ENCODE assay signal across 8 cellular contexts in the genomic region with DNA sequence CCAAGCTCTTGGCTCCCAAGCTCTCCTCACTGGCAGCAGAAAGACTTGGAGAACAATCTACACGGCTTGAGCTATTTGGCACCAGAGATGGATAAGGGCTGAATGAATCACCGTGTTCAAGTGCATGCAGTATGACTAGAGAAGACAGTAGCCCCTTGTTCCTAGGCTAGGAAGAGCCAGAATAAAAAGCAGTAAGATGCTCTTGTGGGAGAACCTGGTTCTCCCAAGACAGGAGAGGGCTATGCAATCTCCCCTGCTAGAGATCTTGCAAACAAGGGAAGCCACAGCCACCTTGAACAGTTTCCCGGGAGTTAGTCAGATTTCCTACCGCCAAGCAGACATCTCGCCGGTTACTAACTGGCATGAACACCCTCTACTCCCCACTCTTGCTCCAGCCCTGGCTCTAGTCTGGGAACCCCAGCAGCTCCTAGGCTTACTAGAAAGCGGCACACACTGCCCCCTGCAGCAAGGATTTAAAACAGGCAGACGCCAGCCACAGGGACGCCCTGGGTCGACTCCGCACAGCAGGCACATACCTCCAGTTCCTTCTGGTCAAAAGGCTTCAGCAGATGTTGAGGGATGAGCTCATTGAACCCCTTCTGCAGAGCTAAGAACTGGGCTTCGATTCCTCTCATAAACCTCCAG.
DNase-seq lines count a peak whose midpoint lies in the region; ATAC-seq and TF ChIP-seq lines count a peak whose summit lies in the region.

No MANE protein-coding gene starts in this region.

- peak; percentile 13 for TF ChIP-seq CTCF in activated CD8-positive, alpha-beta T cell treated with anti-CD3 and anti-CD28 coated beads for 36 hours (IDR thresholded peaks at IDR 0.05)
- peak; percentile 57 for TF ChIP-seq CTCF in VCaP (conservative IDR thresholded peaks at IDR 0.05)
- peak; percentile 25 for TF ChIP-seq CTCF in upper lobe of right lung (IDR thresholded peaks at IDR 0.05)

- H3K4me1 Mint-ChIP-seq in activated CD8-positive, alpha-beta T cell treated with anti-CD3 and anti-CD28 coated beads for 36 hours (ENCODE audit: low read depth), result no peaks in the 10 kb centered on the region
- no peaks in the 10 kb centered on the region for H3K4me1 Mint-ChIP-seq in activated CD8-positive, alpha-beta T cell treated with anti-CD3 and anti-CD28 coated beads, Interleukin-2, amount 10 ng/mL, durations not matched to agents 7 days and 5 days (ENCODE audit: low read depth)
- no peaks in the 10 kb centered on the region for H3K4me1 Mint-ChIP-seq in activated naive CD4-positive, alpha-beta T cell treated with anti-CD3 and anti-CD28 coated beads, Interleukin-2, amount 10 ng/mL, durations not matched to agents 7 days and 5 days

- H3K27me3 Mint-ChIP-seq in activated CD8-positive, alpha-beta T cell treated with anti-CD3 and anti-CD28 coated beads for 36 hours, result no peaks in the 10 kb centered on the region
- H3K27me3 Mint-ChIP-seq in activated CD8-positive, alpha-beta T cell treated with anti-CD3 and anti-CD28 coated beads, Interleukin-2, amount 10 ng/mL, durations not matched to agents 7 days and 5 days (ENCODE audit: low read depth), result no peaks in the 10 kb centered on the region
- no peaks in the 10 kb centered on the region for H3K27me3 Mint-ChIP-seq in activated naive CD4-positive, alpha-beta T cell treated with anti-CD3 and anti-CD28 coated beads, Interleukin-2, amount 10 ng/mL, durations not matched to agents 7 days and 5 days

- no peak overlapping the region for H3K27ac Mint-ChIP-seq in activated CD8-positive, alpha-beta T cell treated with anti-CD3 and anti-CD28 coated beads for 36 hours
- H3K27ac Mint-ChIP-seq in activated CD8-positive, alpha-beta T cell treated with anti-CD3 and anti-CD28 coated beads, Interleukin-2, amount 10 ng/mL, durations not matched to agents 7 days and 5 days, result no peak overlapping the region
- no peak overlapping the region for H3K27ac Mint-ChIP-seq in activated naive CD4-positive, alpha-beta T cell treated with anti-CD3 and anti-CD28 coated beads, Interleukin-2, amount 10 ng/mL, durations not matched to agents 7 days and 5 days

- ATAC-seq in activated CD8-positive, alpha-beta T cell treated with anti-CD3 and anti-CD28 coated beads for 36 hours, result no peak
- no peak for ATAC-seq in activated CD8-positive, alpha-beta T cell treated with anti-CD3 and anti-CD28 coated beads, Interleukin-2, amount 10 ng/mL, durations not matched to agents 7 days and 5 days
- ATAC-seq in left ventricle myocardium superior, result peak; percentile 44
- peak; percentile 26 for ATAC-seq in upper lobe of right lung
- no peak for ATAC-seq in GM18861 (IDR thresholded peaks at IDR 0.05; ENCODE audit: unreplicated experiment)

- peaks cover 100% of the 10 kb centered on the region for H3K36me3 ChIP-seq in upper lobe of right lung

- POLR2A ChIA-PET in activated CD8-positive, alpha-beta T cell treated with anti-CD3 and anti-CD28 coated beads for 36 hours (lab: Charles Lee), result no interaction called here
- POLR2A ChIA-PET in activated CD8-positive, alpha-beta T cell treated with anti-CD3 and anti-CD28 coated beads, Interleukin-2, amount 10 ng/mL, durations not matched to agents 7 days and 5 days (lab: Charles Lee), result no interaction called here

- no peak overlapping the region for H3K4me3 ChIP-seq in upper lobe of right lung

- peaks cover 5% of the 10 kb centered on the region for H3K4me1 ChIP-seq in upper lobe of right lung

- H3K4me3 Mint-ChIP-seq in activated CD8-positive, alpha-beta T cell treated with anti-CD3 and anti-CD28 coated beads for 36 hours, result no peak overlapping the region
- H3K4me3 Mint-ChIP-seq in activated CD8-positive, alpha-beta T cell treated with anti-CD3 and anti-CD28 coated beads, Interleukin-2, amount 10 ng/mL, durations not matched to agents 7 days and 5 days, result no peak overlapping the region
- no peak overlapping the region for H3K4me3 Mint-ChIP-seq in activated naive CD4-positive, alpha-beta T cell treated with anti-CD3 and anti-CD28 coated beads, Interleukin-2, amount 10 ng/mL, durations not matched to agents 7 days and 5 days

- peak; percentile 28 for DNase-seq in activated CD8-positive, alpha-beta T cell treated with anti-CD3 and anti-CD28 coated beads for 36 hours
- DNase-seq in activated CD8-positive, alpha-beta T cell treated with anti-CD3 and anti-CD28 coated beads, Interleukin-2, amount 10 ng/mL, durations not matched to agents 7 days and 5 days, result no peak
- DNase-seq in left ventricle myocardium superior, result peak; percentile 53
- DNase-seq in upper lobe of right lung, result no peak
- DNase-seq in activated naive CD4-positive, alpha-beta T cell treated with anti-CD3 and anti-CD28 coated beads, Interleukin-2, amount 10 ng/mL, durations not matched to agents 7 days and 5 days, result no peak
- DNase-seq in NCI-H146 treated with DMSO at 0.1 percent for 48 hours (lab: John Stamatoyannopoulos, UW; ENCODE audit: unreplicated experiment), result no peak

- no peaks in the 10 kb centered on the region for H3K9me3 Mint-ChIP-seq in activated CD8-positive, alpha-beta T cell treated with anti-CD3 and anti-CD28 coated beads for 36 hours
- no peaks in the 10 kb centered on the region for H3K9me3 Mint-ChIP-seq in activated CD8-positive, alpha-beta T cell treated with anti-CD3 and anti-CD28 coated beads, Interleukin-2, amount 10 ng/mL, durations not matched to agents 7 days and 5 days (ENCODE audit: insufficient read depth)
- no peaks in the 10 kb centered on the region for H3K9me3 Mint-ChIP-seq in activated naive CD4-positive, alpha-beta T cell treated with anti-CD3 and anti-CD28 coated beads, Interleukin-2, amount 10 ng/mL, durations not matched to agents 7 days and 5 days

- H3K36me3 Mint-ChIP-seq in activated CD8-positive, alpha-beta T cell treated with anti-CD3 and anti-CD28 coated beads for 36 hours (ENCODE audit: low read depth), result peaks cover 38% of the 10 kb centered on the region
- peaks cover 55% of the 10 kb centered on the region for H3K36me3 Mint-ChIP-seq in activated CD8-positive, alpha-beta T cell treated with anti-CD3 and anti-CD28 coated beads, Interleukin-2, amount 10 ng/mL, durations not matched to agents 7 days and 5 days (ENCODE audit: low read depth)
- H3K36me3 Mint-ChIP-seq in activated naive CD4-positive, alpha-beta T cell treated with anti-CD3 and anti-CD28 coated beads, Interleukin-2, amount 10 ng/mL, durations not matched to agents 7 days and 5 days, result peaks cover 50% of the 10 kb centered on the region

- H3K9me3 ChIP-seq in upper lobe of right lung, result no peaks in the 10 kb centered on the region

- H3K27ac ChIP-seq in VCaP, result no peak overlapping the region
- no peak overlapping the region for H3K27ac ChIP-seq in upper lobe of right lung

- intact Hi-C loops in activated CD8-positive, alpha-beta T cell treated with anti-CD3 and anti-CD28 coated beads for 36 hours (cut with micrococcal nuclease), result no loop called here
- intact Hi-C loops in left ventricle myocardium superior (cut with micrococcal nuclease), result no loop called here
- intact Hi-C loops in upper lobe of right lung (cut with DNase I), result no loop called here

- CTCF ChIA-PET in activated CD8-positive, alpha-beta T cell treated with anti-CD3 and anti-CD28 coated beads for 36 hours (lab: Charles Lee), result interaction anchor here (0.7 to 4.6 kb wide), 9 partner anchors 11 to 277 kb away, joined by 3 to 21 read pairs (median 3); no protein-coding TSS in a partner anchor
- CTCF ChIA-PET in activated CD8-positive, alpha-beta T cell treated with anti-CD3 and anti-CD28 coated beads, Interleukin-2, amount 10 ng/mL, durations not matched to agents 7 days and 5 days (lab: Charles Lee), result interaction anchor here (1.1 to 1.4 kb wide), 2 partner anchors 35 to 37 kb away, joined by 3 to 4 read pairs; no protein-coding TSS in a partner anchor
- CTCF ChIA-PET in activated naive CD4-positive, alpha-beta T cell treated with anti-CD3 and anti-CD28 coated beads, Interleukin-2, amount 10 ng/mL, durations not matched to agents 7 days and 5 days (lab: Charles Lee), result interaction anchor here (8.6 kb wide), 1 partner anchor 275 kb away, joined by 76 read pairs; no protein-coding TSS in a partner anchor

- no peaks in the 10 kb centered on the region for H3K27me3 ChIP-seq in upper lobe of right lung

Comparison
In these comparisons a context has a peak if more than half of its experiments do, and no peak if none do; other contexts are left out.
1. DNase-seq: peak in activated CD8-positive, alpha-beta T cell treated with anti-CD3 and anti-CD28 coated beads for 36 hours (single experiment) and left ventricle myocardium superior (single experiment); none in activated CD8-positive, alpha-beta T cell treated with anti-CD3 and anti-CD28 coated beads, Interleukin-2, amount 10 ng/mL, durations not matched to agents 7 days and 5 days (single experiment), upper lobe of right lung (single experiment), activated naive CD4-positive, alpha-beta T cell treated with anti-CD3 and anti-CD28 coated beads, Interleukin-2, amount 10 ng/mL, durations not matched to agents 7 days and 5 days (single experiment) and NCI-H146 treated with DMSO at 0.1 percent for 48 hours (single experiment).
2. ATAC-seq: peak in left ventricle myocardium superior (single experiment) and upper lobe of right lung (single experiment); none in activated CD8-positive, alpha-beta T cell treated with anti-CD3 and anti-CD28 coated beads for 36 hours (single experiment), activated CD8-positive, alpha-beta T cell treated with anti-CD3 and anti-CD28 coated beads, Interleukin-2, amount 10 ng/mL, durations not matched to agents 7 days and 5 days (single experiment) and GM18861 (single experiment).
3. Peak in every context shown above with its lines, with median percentiles within 50 percentile points of each other: CTCF ChIP-seq.